Comparison of ENCODE assay signal across 13 cellular contexts in genomic region chr10:69972951-69973350, GRCh38.
"Had no signal": no experiment of that assay in that cellular context is flagged by ENCODE, and none has a peak within 500 bp of the region (broad histone marks: within the 10 kb centered on the region; RNA-seq: fewer than 3 reads in every experiment).

No MANE protein-coding gene starts in this region.

- H3K4me1 Mint-ChIP-seq: naive B cell had no signal

- H3K4me3 Mint-ChIP-seq: naive B cell had no signal

- H3K4me1 ChIP-seq: ascending aorta, parathyroid adenoma, upper lobe of left lung had no signal

- H3K79me2 ChIP-seq: parathyroid adenoma had no signal

- H3K27ac ChIP-seq: ascending aorta, cardiac muscle cell, parathyroid adenoma, upper lobe of left lung had no signal

- DNase-seq: activated CD4-positive, alpha-beta T cell treated with anti-CD3 and anti-CD28 coated beads, Interleukin-2, amount 50 U/mL, for 48 hours; activated T-cell treated with anti-CD3 and anti-CD28 coated beads, Interleukin-2, amount 50 U/mL, for 48 hours; left colon; naive B cell; stimulated activated CD4-positive, alpha-beta T cell treated with anti-CD3 and anti-CD28 coated beads, Interleukin-4, amount 100 ng/mL, for 1 hour; stimulated activated CD8-positive, alpha-beta memory T cell treated with anti-CD3 and anti-CD28 coated beads, Interleukin-4, amount 100 ng/mL, for 48 hours; stimulated activated naive CD8-positive, alpha-beta T cell treated with anti-CD3 and anti-CD28 coated beads, Interleukin-15, Interleukin-2, amounts not matched to agents 100 U/mL and 50 U/mL, for 24 hours; T-helper 2 cell; upper lobe of left lung had no signal

- H3K27ac Mint-ChIP-seq: naive B cell had no signal

- H3K27me3 ChIP-seq: ascending aorta, cardiac muscle cell, upper lobe of left lung had no signal

- H2AFZ ChIP-seq: parathyroid adenoma had no signal

- H3K36me3 ChIP-seq: ascending aorta, cardiac muscle cell, upper lobe of left lung had no signal

- H3K9me3 ChIP-seq: ascending aorta, upper lobe of left lung had no signal

- H3K4me3 ChIP-seq: ascending aorta, cardiac muscle cell, lung, upper lobe of left lung had no signal
